Comparison of ENCODE assay signal across 1 cellular context in the genomic region with DNA sequence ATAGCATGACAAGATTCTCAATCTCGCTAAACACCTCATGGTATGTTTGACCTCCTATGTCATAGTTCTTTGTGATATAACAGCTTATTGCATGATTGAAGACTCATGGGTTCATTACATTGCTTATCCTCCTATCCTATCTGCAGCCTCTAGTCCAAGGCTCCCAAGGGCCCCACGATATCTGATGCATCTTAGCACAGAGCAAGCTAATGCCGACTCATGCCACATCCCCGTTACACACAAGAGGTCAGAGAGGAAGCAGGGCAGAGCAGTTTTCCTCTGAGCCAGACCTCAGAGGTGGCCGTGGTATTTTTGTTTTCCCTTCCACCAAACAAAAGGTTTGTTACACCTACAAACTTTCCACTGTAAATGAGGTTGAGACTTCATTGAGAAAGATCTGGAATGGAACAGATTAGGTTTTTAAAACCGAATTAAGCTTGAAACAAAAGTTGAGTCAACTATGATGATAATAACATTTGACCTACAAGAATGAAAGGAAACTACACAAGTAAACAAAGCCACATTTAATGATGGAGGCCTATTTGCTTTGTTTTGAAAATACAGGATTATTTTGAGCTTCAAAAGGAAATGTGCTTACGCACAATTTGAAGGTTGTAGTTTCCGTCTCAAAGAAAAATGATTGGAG.
A peak's percentile ranks its signal among the peaks of the same experiment; 100 is the strongest.
TF ChIP-seq lines count a peak whose summit lies in the region.

No MANE protein-coding gene starts in this region.

TF ChIP-seq in K562, 482 proteins besides CTCF, POLR2A, EP300 and RAD21 (continued from another document and continues in another):
- no peak for TF ChIP-seq PREB (CRISPR knock-in tag; IDR thresholded peaks at IDR 0.05)
- TF ChIP-seq ZFPM2 (CRISPR knock-in tag; IDR thresholded peaks at IDR 0.05): no peak
- TF ChIP-seq ZFP36 (IDR thresholded peaks at IDR 0.05; ENCODE audit: low read depth, low read length, partially characterized antibody): peak; percentile 5
- TF ChIP-seq PHF8 (IDR thresholded peaks at IDR 0.05; ENCODE audit: borderline replicate concordance, low read length): no peak
- no peak for TF ChIP-seq TAF7 (tag; IDR thresholded peaks at IDR 0.05)
- no peak for TF ChIP-seq ZNF280A (IDR thresholded peaks at IDR 0.05; ENCODE audit: low read depth, partially characterized antibody)
- TF ChIP-seq MAFF (IDR thresholded peaks at IDR 0.05; ENCODE audit: low read length): peak; percentile 85
- TF ChIP-seq, protein P1, sequence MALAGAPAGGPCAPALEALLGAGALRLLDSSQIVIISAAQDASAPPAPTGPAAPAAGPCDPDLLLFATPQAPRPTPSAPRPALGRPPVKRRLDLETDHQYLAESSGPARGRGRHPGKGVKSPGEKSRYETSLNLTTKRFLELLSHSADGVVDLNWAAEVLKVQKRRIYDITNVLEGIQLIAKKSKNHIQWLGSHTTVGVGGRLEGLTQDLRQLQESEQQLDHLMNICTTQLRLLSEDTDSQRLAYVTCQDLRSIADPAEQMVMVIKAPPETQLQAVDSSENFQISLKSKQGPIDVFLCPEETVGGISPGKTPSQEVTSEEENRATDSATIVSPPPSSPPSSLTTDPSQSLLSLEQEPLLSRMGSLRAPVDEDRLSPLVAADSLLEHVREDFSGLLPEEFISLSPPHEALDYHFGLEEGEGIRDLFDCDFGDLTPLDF (CRISPR knock-in tag; IDR thresholded peaks at IDR 0.05): 0 out of 2 replicates have a peak, but pooled peaks have one; percentile 22
- TF ChIP-seq, protein P2, sequence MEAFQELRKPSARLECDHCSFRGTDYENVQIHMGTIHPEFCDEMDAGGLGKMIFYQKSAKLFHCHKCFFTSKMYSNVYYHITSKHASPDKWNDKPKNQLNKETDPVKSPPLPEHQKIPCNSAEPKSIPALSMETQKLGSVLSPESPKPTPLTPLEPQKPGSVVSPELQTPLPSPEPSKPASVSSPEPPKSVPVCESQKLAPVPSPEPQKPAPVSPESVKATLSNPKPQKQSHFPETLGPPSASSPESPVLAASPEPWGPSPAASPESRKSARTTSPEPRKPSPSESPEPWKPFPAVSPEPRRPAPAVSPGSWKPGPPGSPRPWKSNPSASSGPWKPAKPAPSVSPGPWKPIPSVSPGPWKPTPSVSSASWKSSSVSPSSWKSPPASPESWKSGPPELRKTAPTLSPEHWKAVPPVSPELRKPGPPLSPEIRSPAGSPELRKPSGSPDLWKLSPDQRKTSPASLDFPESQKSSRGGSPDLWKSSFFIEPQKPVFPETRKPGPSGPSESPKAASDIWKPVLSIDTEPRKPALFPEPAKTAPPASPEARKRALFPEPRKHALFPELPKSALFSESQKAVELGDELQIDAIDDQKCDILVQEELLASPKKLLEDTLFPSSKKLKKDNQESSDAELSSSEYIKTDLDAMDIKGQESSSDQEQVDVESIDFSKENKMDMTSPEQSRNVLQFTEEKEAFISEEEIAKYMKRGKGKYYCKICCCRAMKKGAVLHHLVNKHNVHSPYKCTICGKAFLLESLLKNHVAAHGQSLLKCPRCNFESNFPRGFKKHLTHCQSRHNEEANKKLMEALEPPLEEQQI (IDR thresholded peaks at IDR 0.05): peak; percentile 33
- TF ChIP-seq SRSF3 (IDR thresholded peaks at IDR 0.05; ENCODE audit: insufficient read depth, low read length): no peak
- no peak for TF ChIP-seq GATAD2B (IDR thresholded peaks at IDR 0.05; ENCODE audit: borderline replicate concordance)
- TF ChIP-seq, protein P3, sequence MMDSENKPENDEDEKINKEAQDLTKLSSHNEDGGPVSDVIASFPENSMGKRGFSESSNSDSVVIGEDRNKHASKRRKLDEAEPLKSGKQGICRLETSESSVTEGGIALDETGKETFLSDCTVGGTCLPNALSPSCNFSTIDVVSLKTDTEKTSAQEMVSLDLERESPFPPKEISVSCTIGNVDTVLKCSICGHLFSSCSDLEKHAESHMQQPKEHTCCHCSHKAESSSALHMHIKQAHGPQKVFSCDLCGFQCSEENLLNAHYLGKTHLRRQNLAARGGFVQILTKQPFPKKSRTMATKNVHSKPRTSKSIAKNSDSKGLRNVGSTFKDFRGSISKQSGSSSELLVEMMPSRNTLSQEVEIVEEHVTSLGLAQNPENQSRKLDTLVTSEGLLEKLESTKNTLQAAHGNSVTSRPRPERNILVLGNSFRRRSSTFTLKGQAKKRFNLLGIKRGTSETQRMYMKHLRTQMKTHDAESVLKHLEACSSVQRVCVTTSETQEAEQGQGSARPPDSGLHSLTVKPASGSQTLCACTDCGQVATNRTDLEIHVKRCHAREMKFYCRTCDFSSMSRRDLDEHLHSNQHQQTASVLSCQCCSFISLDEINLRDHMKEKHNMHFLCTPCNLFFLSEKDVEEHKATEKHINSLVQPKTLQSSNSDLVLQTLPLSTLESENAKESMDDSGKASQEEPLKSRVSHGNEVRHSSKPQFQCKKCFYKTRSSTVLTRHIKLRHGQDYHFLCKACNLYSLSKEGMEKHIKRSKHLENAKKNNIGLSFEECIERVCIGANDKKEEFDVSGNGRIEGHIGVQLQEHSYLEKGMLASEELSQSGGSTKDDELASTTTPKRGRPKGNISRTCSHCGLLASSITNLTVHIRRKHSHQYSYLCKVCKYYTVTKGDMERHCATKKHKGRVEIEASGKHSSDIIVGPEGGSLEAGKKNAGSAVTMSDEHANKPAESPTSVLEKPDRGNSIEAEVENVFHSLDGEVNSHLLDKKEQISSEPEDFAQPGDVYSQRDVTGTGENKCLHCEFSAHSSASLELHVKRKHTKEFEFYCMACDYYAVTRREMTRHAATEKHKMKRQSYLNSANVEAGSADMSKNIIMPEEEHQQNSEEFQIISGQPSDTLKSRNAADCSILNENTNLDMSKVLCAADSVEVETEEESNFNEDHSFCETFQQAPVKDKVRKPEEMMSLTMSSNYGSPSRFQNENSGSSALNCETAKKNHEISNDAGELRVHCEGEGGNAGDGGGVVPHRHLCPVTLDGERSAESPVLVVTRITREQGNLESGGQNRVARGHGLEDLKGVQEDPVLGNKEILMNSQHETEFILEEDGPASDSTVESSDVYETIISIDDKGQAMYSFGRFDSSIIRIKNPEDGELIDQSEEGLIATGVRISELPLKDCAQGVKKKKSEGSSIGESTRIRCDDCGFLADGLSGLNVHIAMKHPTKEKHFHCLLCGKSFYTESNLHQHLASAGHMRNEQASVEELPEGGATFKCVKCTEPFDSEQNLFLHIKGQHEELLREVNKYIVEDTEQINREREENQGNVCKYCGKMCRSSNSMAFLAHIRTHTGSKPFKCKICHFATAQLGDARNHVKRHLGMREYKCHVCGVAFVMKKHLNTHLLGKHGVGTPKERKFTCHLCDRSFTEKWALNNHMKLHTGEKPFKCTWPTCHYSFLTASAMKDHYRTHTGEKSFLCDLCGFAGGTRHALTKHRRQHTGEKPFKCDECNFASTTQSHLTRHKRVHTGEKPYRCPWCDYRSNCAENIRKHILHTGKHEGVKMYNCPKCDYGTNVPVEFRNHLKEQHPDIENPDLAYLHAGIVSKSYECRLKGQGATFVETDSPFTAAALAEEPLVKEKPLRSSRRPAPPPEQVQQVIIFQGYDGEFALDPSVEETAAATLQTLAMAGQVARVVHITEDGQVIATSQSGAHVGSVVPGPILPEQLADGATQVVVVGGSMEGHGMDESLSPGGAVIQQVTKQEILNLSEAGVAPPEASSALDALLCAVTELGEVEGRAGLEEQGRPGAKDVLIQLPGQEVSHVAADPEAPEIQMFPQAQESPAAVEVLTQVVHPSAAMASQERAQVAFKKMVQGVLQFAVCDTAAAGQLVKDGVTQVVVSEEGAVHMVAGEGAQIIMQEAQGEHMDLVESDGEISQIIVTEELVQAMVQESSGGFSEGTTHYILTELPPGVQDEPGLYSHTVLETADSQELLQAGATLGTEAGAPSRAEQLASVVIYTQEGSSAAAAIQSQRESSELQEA (IDR thresholded peaks at IDR 0.05; ENCODE audit: low read depth): no peak
- TF ChIP-seq DACH1 (IDR thresholded peaks at IDR 0.05; ENCODE audit: partially characterized antibody): peak; percentile 42
- peak in 1 of 2 experiments; percentile 64 for TF ChIP-seq NCOA2 (IDR thresholded peaks at IDR 0.05; ENCODE audit: partially characterized antibody in 2 of 2)
- TF ChIP-seq ZNF764 (CRISPR knock-in tag; IDR thresholded peaks at IDR 0.05; ENCODE audit: low read depth): no peak
- TF ChIP-seq ATF4 (CRISPR knock-in tag; IDR thresholded peaks at IDR 0.05): peak; percentile 64; the same call in 1 of the 2 replicates
- no peak for TF ChIP-seq ZFP30 (CRISPR knock-in tag; IDR thresholded peaks at IDR 0.05; ENCODE audit: borderline replicate concordance)
- TF ChIP-seq CXXC5 (CRISPR knock-in tag; IDR thresholded peaks at IDR 0.05): peak; percentile 69
- TF ChIP-seq ZFP1 (CRISPR knock-in tag; IDR thresholded peaks at IDR 0.05): no peak
- TF ChIP-seq ARNT (IDR thresholded peaks at IDR 0.05): no peak; a peak in 1 of 4 replicates
- TF ChIP-seq ZNF395 (CRISPR knock-in tag; IDR thresholded peaks at IDR 0.05): peak; percentile 90
- TF ChIP-seq SP1 (CRISPR knock-in tag; IDR thresholded peaks at IDR 0.05): no peak
- TF ChIP-seq DPF2 (IDR thresholded peaks at IDR 0.05): peak; percentile 94
- TF ChIP-seq, protein P4, sequence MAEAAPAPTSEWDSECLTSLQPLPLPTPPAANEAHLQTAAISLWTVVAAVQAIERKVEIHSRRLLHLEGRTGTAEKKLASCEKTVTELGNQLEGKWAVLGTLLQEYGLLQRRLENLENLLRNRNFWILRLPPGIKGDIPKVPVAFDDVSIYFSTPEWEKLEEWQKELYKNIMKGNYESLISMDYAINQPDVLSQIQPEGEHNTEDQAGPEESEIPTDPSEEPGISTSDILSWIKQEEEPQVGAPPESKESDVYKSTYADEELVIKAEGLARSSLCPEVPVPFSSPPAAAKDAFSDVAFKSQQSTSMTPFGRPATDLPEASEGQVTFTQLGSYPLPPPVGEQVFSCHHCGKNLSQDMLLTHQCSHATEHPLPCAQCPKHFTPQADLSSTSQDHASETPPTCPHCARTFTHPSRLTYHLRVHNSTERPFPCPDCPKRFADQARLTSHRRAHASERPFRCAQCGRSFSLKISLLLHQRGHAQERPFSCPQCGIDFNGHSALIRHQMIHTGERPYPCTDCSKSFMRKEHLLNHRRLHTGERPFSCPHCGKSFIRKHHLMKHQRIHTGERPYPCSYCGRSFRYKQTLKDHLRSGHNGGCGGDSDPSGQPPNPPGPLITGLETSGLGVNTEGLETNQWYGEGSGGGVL (CRISPR knock-in tag; IDR thresholded peaks at IDR 0.05): no peak
- no peak for TF ChIP-seq NR4A1 (CRISPR knock-in tag; IDR thresholded peaks at IDR 0.05)
- no peak; the same call in 1 of the 2 replicates for TF ChIP-seq NR4A1 (tag; IDR thresholded peaks at IDR 0.05)
- TF ChIP-seq, protein P5, sequence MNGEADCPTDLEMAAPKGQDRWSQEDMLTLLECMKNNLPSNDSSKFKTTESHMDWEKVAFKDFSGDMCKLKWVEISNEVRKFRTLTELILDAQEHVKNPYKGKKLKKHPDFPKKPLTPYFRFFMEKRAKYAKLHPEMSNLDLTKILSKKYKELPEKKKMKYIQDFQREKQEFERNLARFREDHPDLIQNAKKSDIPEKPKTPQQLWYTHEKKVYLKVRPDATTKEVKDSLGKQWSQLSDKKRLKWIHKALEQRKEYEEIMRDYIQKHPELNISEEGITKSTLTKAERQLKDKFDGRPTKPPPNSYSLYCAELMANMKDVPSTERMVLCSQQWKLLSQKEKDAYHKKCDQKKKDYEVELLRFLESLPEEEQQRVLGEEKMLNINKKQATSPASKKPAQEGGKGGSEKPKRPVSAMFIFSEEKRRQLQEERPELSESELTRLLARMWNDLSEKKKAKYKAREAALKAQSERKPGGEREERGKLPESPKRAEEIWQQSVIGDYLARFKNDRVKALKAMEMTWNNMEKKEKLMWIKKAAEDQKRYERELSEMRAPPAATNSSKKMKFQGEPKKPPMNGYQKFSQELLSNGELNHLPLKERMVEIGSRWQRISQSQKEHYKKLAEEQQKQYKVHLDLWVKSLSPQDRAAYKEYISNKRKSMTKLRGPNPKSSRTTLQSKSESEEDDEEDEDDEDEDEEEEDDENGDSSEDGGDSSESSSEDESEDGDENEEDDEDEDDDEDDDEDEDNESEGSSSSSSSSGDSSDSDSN (IDR thresholded peaks at IDR 0.05; ENCODE audit: borderline replicate concordance in 1 of 2, low read depth in 2 of 2, low read length in 2 of 2): peak in 1 of 2 experiments; percentile 60; a peak in 1 of 4 replicates
- TF ChIP-seq MAZ (CRISPR knock-in tag; conservative IDR thresholded peaks at IDR 0.05 in 1 of 2, IDR thresholded peaks at IDR 0.05 in 1 of 2): peak; percentile 9 to 64; a peak in 2 of 4 replicates
